In the genomic region with DNA sequence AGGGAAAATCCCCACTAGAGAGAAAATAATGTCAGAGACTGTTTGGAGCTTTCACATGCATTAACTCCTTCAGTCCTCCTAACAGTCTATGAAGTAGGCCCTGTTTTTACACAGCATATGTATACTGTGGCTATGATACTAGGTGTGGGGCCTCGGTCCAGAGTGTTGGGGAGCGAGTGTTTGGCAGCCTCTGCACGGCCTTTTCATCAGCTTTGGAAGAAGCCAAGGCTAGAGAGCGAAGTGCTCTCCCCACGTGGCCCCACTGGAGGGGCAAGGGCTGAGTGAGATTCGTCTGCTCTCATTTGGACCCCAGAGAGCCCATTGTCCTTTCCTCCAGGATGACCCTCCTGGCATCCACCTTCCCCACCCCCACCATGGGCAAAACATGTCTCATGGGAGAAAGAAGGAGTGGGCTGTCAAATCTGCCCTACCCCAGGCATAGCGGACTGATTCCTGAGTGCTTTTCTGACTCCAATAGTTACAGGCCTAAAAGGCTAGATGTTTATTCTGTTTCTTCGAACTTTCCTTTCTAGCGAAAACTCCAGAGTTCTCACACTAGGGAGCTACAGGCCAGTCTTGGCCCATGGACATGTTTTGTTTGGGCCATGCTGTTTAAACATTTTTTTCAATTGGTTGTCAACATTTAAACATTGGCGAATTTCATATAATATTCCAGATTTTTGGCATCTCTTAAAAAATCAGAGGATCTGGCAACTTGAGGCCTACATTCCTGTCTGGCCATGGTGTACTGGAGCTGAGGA, we compare ENCODE assay signal across 27 cellular contexts.
"Had no signal": no experiment of that assay in that cellular context is flagged by ENCODE, and none has a peak within 500 bp of the region (broad histone marks: within the 10 kb centered on the region; RNA-seq: fewer than 3 reads in every experiment).

No MANE protein-coding gene starts in this region.

- H3K27ac ChIP-seq: adrenal gland, brain microvascular endothelial cell, foreskin keratinocyte, neutrophil, spleen, upper lobe of right lung had no signal

- DNase-seq: activated B cell treated with CpG ODN at 0.5 μM for 24 hours; activated CD4-positive, alpha-beta T cell treated with anti-CD3 and anti-CD28 coated beads, Interleukin-2, amount 50 U/mL, for 1 hour; activated CD8-positive, alpha-beta memory T cell treated with anti-CD3 and anti-CD28 coated beads, Interleukin-2, amount 10 ng/mL, durations not matched to agents 7 days and 5 days; activated CD8-positive, alpha-beta T cell treated with anti-CD3 and anti-CD28 coated beads, Interleukin-2, amount 10 ng/mL, durations not matched to agents 7 days and 5 days; activated effector memory CD4-positive, alpha-beta T cell treated with Interleukin-2 at 50 U/mL for 16 hours; activated naive CD4-positive, alpha-beta T cell treated with anti-CD3 and anti-CD28 coated beads for 36 hours; activated naive CD8-positive, alpha-beta T cell treated with anti-CD3 and anti-CD28 coated beads for 36 hours; adrenal gland; brain microvascular endothelial cell; central memory CD4-positive, alpha-beta T cell; endodermal cell; foreskin keratinocyte; heart left ventricle; hypothalamus; immature natural killer cell; nephron progenitor cell; spleen; stimulated activated naive CD4-positive, alpha-beta T cell treated with Interleukin-2 at 50 U/mL for 16 hours; T-helper 1 cell; upper lobe of right lung had no signal

- H3K4me3 Mint-ChIP-seq: activated B cell treated with CpG ODN at 0.5 μM for 24 hours; activated CD8-positive, alpha-beta memory T cell treated with anti-CD3 and anti-CD28 coated beads, Interleukin-2, amount 10 ng/mL, durations not matched to agents 7 days and 5 days; activated CD8-positive, alpha-beta T cell treated with anti-CD3 and anti-CD28 coated beads, Interleukin-2, amount 10 ng/mL, durations not matched to agents 7 days and 5 days; activated naive CD4-positive, alpha-beta T cell treated with anti-CD3 and anti-CD28 coated beads for 36 hours; activated naive CD8-positive, alpha-beta T cell treated with anti-CD3 and anti-CD28 coated beads for 36 hours; dendritic cell treated with granulocyte-macrophage colony-stimulating factor and Interleukin-4, amounts not matched to agents 40 ng/mL and 50 ng/mL, for 4 days; endodermal cell; immature natural killer cell; nephron progenitor cell; T-helper 2 cell treated with Interferon-gamma antibody and Interleukin-4, amounts not matched to agents 5 μg/mL and 100 μg/mL, for 36 hours had no signal

- H3K4me1 ChIP-seq: adrenal gland, foreskin keratinocyte, upper lobe of right lung had no signal

- H3K4me3 ChIP-seq: adrenal gland, heart left ventricle, lung, spleen, upper lobe of right lung had no signal

- H3K27me3 ChIP-seq: adrenal gland, brain microvascular endothelial cell, foreskin keratinocyte, heart left ventricle, neutrophil, spleen, upper lobe of right lung had no signal

- H3K36me3 ChIP-seq: adrenal gland, brain microvascular endothelial cell, heart left ventricle, neutrophil, spleen, upper lobe of right lung had no signal

- H3K4me1 Mint-ChIP-seq: activated B cell treated with CpG ODN at 0.5 μM for 24 hours; activated CD8-positive, alpha-beta memory T cell treated with anti-CD3 and anti-CD28 coated beads, Interleukin-2, amount 10 ng/mL, durations not matched to agents 7 days and 5 days had no signal

- H3K9me3 ChIP-seq: adrenal gland, heart left ventricle, neutrophil, spleen, upper lobe of right lung had no signal

- ATAC-seq: activated CD8-positive, alpha-beta memory T cell treated with anti-CD3 and anti-CD28 coated beads, Interleukin-2, amount 10 ng/mL, durations not matched to agents 7 days and 5 days; activated CD8-positive, alpha-beta T cell treated with anti-CD3 and anti-CD28 coated beads, Interleukin-2, amount 10 ng/mL, durations not matched to agents 7 days and 5 days; esophagus mucosa; foreskin keratinocyte; left lobe of liver; upper lobe of right lung had no signal

- H3K9me3 Mint-ChIP-seq: activated B cell treated with CpG ODN at 0.5 μM for 24 hours; activated naive CD8-positive, alpha-beta T cell treated with anti-CD3 and anti-CD28 coated beads for 36 hours; dendritic cell treated with granulocyte-macrophage colony-stimulating factor and Interleukin-4, amounts not matched to agents 40 ng/mL and 50 ng/mL, for 4 days; endodermal cell; immature natural killer cell; T-helper 2 cell treated with Interferon-gamma antibody and Interleukin-4, amounts not matched to agents 5 μg/mL and 100 μg/mL, for 36 hours had no signal

- H3K27ac Mint-ChIP-seq: activated B cell treated with CpG ODN at 0.5 μM for 24 hours; activated CD8-positive, alpha-beta memory T cell treated with anti-CD3 and anti-CD28 coated beads, Interleukin-2, amount 10 ng/mL, durations not matched to agents 7 days and 5 days; activated CD8-positive, alpha-beta T cell treated with anti-CD3 and anti-CD28 coated beads, Interleukin-2, amount 10 ng/mL, durations not matched to agents 7 days and 5 days; activated naive CD4-positive, alpha-beta T cell treated with anti-CD3 and anti-CD28 coated beads for 36 hours; activated naive CD8-positive, alpha-beta T cell treated with anti-CD3 and anti-CD28 coated beads for 36 hours; dendritic cell treated with granulocyte-macrophage colony-stimulating factor and Interleukin-4, amounts not matched to agents 40 ng/mL and 50 ng/mL, for 4 days; endodermal cell; immature natural killer cell; nephron progenitor cell; progenitor cell of endocrine pancreas; T-helper 2 cell treated with Interferon-gamma antibody and Interleukin-4, amounts not matched to agents 5 μg/mL and 100 μg/mL, for 36 hours had no signal

- H3K27me3 Mint-ChIP-seq: activated B cell treated with CpG ODN at 0.5 μM for 24 hours; activated CD8-positive, alpha-beta memory T cell treated with anti-CD3 and anti-CD28 coated beads, Interleukin-2, amount 10 ng/mL, durations not matched to agents 7 days and 5 days; activated naive CD8-positive, alpha-beta T cell treated with anti-CD3 and anti-CD28 coated beads for 36 hours; dendritic cell treated with granulocyte-macrophage colony-stimulating factor and Interleukin-4, amounts not matched to agents 40 ng/mL and 50 ng/mL, for 4 days; progenitor cell of endocrine pancreas had no signal
